In the genomic region with DNA sequence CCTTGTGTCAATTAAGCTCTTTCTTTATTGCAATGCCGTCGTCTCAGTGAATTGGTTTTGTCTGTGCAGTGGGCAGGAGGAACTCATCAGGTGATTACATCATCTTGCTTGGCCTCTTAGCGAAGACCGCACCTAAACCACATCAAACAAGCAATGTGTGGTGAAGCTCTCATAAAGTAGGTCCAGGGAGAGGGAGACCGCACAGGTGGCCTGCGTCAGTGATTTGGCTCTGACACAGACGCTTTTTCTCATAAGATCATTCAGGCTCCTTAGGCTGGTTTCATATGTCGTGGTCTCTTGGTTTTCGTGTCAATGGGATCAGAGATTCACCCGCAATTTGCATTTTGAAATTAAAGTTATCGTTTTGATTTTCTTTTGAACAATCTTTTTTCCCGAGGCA, we compare ENCODE assay signal across 12 cellular contexts. TPM values are rescaled to one million over a fixed set of nuclear protein-coding genes. Genes with fewer than 3 reads are reported as not detected.
A peak's percentile ranks its signal among the peaks of the same experiment; 100 is the strongest.
DNase-seq lines count a peak whose midpoint lies in the region; ATAC-seq and TF ChIP-seq lines count a peak whose summit lies in the region.
"Had no signal": no experiment of that assay in that cellular context is flagged by ENCODE, and none has a peak within 500 bp of the region (broad histone marks: within the 10 kb centered on the region; RNA-seq: fewer than 3 reads in every experiment).

No MANE protein-coding gene starts in this region.

- peak overlapping the region in 3 of 4 donors; percentile 10 to 42 (median 29) for H3K4me3 Mint-ChIP-seq in CD4-positive, CD25-positive, alpha-beta regulatory T cell
- H3K4me3 Mint-ChIP-seq in T-helper 17 cell (peak overlapping the region; percentile 80), CD14-positive monocyte (no peak overlapping the region)
- H3K4me3 Mint-ChIP-seq: brain had no signal

- peaks cover 10% of the 10 kb centered on the region for H3K4me1 ChIP-seq in CD4-positive, CD25-positive, alpha-beta regulatory T cell (ENCODE audit: control insufficient read depth, insufficient read depth, low read length, poor library complexity, severe bottlenecking)
- no peaks in the 10 kb centered on the region for H3K4me1 ChIP-seq in HAP-1

- intact Hi-C loops in CD14-positive monocyte (cut with micrococcal nuclease): no loop called here

- no peaks in the 10 kb centered on the region for H3K36me3 Mint-ChIP-seq in CD4-positive, CD25-positive, alpha-beta regulatory T cell
- H3K36me3 Mint-ChIP-seq in T-helper 17 cell (ENCODE audit: low read depth) (no peaks in the 10 kb centered on the region), CD14-positive monocyte (no peaks in the 10 kb centered on the region)
- H3K36me3 Mint-ChIP-seq: brain had no signal

- H3K27me3 ChIP-seq in CD4-positive, CD25-positive, alpha-beta regulatory T cell (ENCODE audit: control insufficient read depth, insufficient read depth, low read length): peaks cover 3% of the 10 kb centered on the region
- H3K27me3 ChIP-seq in HAP-1 (ENCODE audit: low read depth): peaks cover 2% of the 10 kb centered on the region; the same call in 1 of the 2 replicates

- H3K27ac Mint-ChIP-seq in CD4-positive, CD25-positive, alpha-beta regulatory T cell: peak overlapping the region; percentile 17 to 60 (median 30)
- H3K27ac Mint-ChIP-seq in T-helper 17 cell: peak overlapping the region; percentile 86
- H3K27ac Mint-ChIP-seq in CD14-positive monocyte: no peak overlapping the region
- H3K27ac Mint-ChIP-seq: brain had no signal

- H3K4me1 Mint-ChIP-seq in CD4-positive, CD25-positive, alpha-beta regulatory T cell: peaks cover 0 to 11% (median 8%) of the 10 kb centered on the region in 4 donors
- H3K4me1 Mint-ChIP-seq in T-helper 17 cell (peaks cover 7% of the 10 kb centered on the region), CD14-positive monocyte (peaks cover 18% of the 10 kb centered on the region)

- DNase-seq in CD4-positive, CD25-positive, alpha-beta regulatory T cell: peak; percentile 23 to 70 (median 48)
- DNase-seq in T-helper 17 cell (peak in 2 of 3 donors; percentile 40 to 41), HAP-1 (ENCODE audit: low spot score in 2 of 2) (no peak), DMS 273 (lab: John Stamatoyannopoulos, UW; ENCODE audit: unreplicated experiment) (no peak), CD14-positive monocyte (ENCODE audit: low spot score) (no peak), GDM1 (lab: John Stamatoyannopoulos, UW) (no peak)
- DNase-seq in central memory CD4-positive, alpha-beta T cell: peak; percentile 78
- DNase-seq: AML-193, kidney glomerular epithelial cell, WERI-Rb-1 had no signal

- no peak overlapping the region for H3K4me3 ChIP-seq in CD4-positive, CD25-positive, alpha-beta regulatory T cell (ENCODE audit: low read depth, low read length)
- H3K4me3 ChIP-seq in HAP-1: no peak overlapping the region

- peaks cover 27% of the 10 kb centered on the region for H3K27me3 Mint-ChIP-seq in CD4-positive, CD25-positive, alpha-beta regulatory T cell
- peaks cover 10% of the 10 kb centered on the region for H3K27me3 Mint-ChIP-seq in T-helper 17 cell
- peaks cover 0 to 10% (median 0%) of the 10 kb centered on the region in 3 donors for H3K27me3 Mint-ChIP-seq in CD14-positive monocyte (ENCODE audit: low read depth in 3 of 3)

- no peak overlapping the region for H3K27ac ChIP-seq in CD4-positive, CD25-positive, alpha-beta regulatory T cell (ENCODE audit: insufficient read depth, low read length, poor library complexity, severe bottlenecking)
- H3K27ac ChIP-seq: WERI-Rb-1 had no signal

- H3K36me3 ChIP-seq in CD4-positive, CD25-positive, alpha-beta regulatory T cell (ENCODE audit: control insufficient read depth, insufficient read depth, low read length): no peaks in the 10 kb centered on the region
- H3K36me3 ChIP-seq in HAP-1 (replicated peaks): no peaks in the 10 kb centered on the region
- H3K36me3 ChIP-seq: WERI-Rb-1 had no signal

- no peak for TF ChIP-seq CTCF in CD14-positive monocyte (IDR thresholded peaks at IDR 0.05)

- H3K9me3 ChIP-seq in CD4-positive, CD25-positive, alpha-beta regulatory T cell (ENCODE audit: control insufficient read depth in 2 of 2, low read length in 2 of 2): no peaks in the 10 kb centered on the region
- H3K9me3 ChIP-seq in T-helper 17 cell (ENCODE audit: control insufficient read depth, low read length, poor library complexity, severe bottlenecking): no peaks in the 10 kb centered on the region
- no peaks in the 10 kb centered on the region for H3K9me3 ChIP-seq in HAP-1

- in situ Hi-C loops in HAP-1 (cut with MboI; ENCODE audit: low sequenced_read_pairs): no loop called here

- ATAC-seq in CD4-positive, CD25-positive, alpha-beta regulatory T cell (ENCODE audit: low read depth in 2 of 2): peak; percentile 60 to 70
- ATAC-seq in HG03565 (IDR thresholded peaks at IDR 0.05; ENCODE audit: unreplicated experiment) (peak; percentile 69), T-helper 17 cell (peak; percentile 96)

- peaks cover 0 to 4% (median 0%) of the 10 kb centered on the region in 7 donors for H3K9me3 Mint-ChIP-seq in CD4-positive, CD25-positive, alpha-beta regulatory T cell
- H3K9me3 Mint-ChIP-seq in CD14-positive monocyte: peaks cover 0 to 3% (median 2%) of the 10 kb centered on the region in 7 donors

RNA-seq across cellular contexts. Expression of gene TESC, which starts 6.7 kb away (rescaled TPM):
- 9.4 TPM for total RNA-seq in CD4-positive, CD25-positive, alpha-beta regulatory T cell
- polyA plus RNA-seq in CD4-positive, CD25-positive, alpha-beta regulatory T cell: 10 to 100 TPM in 1 of 4 donors, 1 to 10 TPM in 3; 4.4 to 11.7 (median 6.7) TPM
- total RNA-seq in T-helper 17 cell: 10 to 100 TPM in 1 of 2 donors, 1 to 10 TPM in 1; 9.2 to 11.4 TPM
- polyA plus RNA-seq in CD14-positive monocyte: 100 to 1,000 TPM; 105 to 138 TPM

Comparison
In these comparisons a context has a peak if more than half of its experiments do, and no peak if none do; other contexts are left out.
1. DNase-seq: peak in CD4-positive, CD25-positive, alpha-beta regulatory T cell (3 of 3), T-helper 17 cell (2 of 3) and central memory CD4-positive, alpha-beta T cell (single experiment); none in HAP-1 (0 of 2), DMS 273 (single experiment), CD14-positive monocyte (single experiment) and GDM1 (single experiment).
2. H3K27ac Mint-ChIP-seq: peak in CD4-positive, CD25-positive, alpha-beta regulatory T cell (3 of 3) and T-helper 17 cell (single experiment); none in CD14-positive monocyte (0 of 7).
3. H3K4me3 Mint-ChIP-seq: peak in CD4-positive, CD25-positive, alpha-beta regulatory T cell (3 of 4) and T-helper 17 cell (single experiment); none in CD14-positive monocyte (0 of 2).
4. Peak in every context shown above with its lines, with median percentiles within 50 percentile points of each other: ATAC-seq.